In genomic region chr3:187063286-187064081, GRCh38 we compare ENCODE assay signal across 9 cellular contexts.
DNase-seq lines count a peak whose midpoint lies in the region; ATAC-seq, FAIRE-seq and TF ChIP-seq lines count a peak whose summit lies in the region.
"Had no signal": no experiment of that assay in that cellular context is flagged by ENCODE, and none has a peak within 500 bp of the region (broad histone marks: within the 10 kb centered on the region; RNA-seq: fewer than 3 reads in every experiment).

No MANE protein-coding gene starts in this region.

- no peak overlapping the region for H3K4me3 Mint-ChIP-seq in activated naive CD8-positive, alpha-beta T cell treated with anti-CD3 and anti-CD28 coated beads for 36 hours

- peaks cover 36% of the 10 kb centered on the region for H3K4me1 ChIP-seq in A549
- H3K4me1 ChIP-seq in HCT116 (ENCODE audit: control insufficient read depth in 1 of 2, insufficient read depth in 2 of 2, low read length in 2 of 2) = peaks cover 0 to 9% of the 10 kb centered on the region in 2 experiments; a peak in 1 of 4 replicates
- peaks cover 41% of the 10 kb centered on the region for H3K4me1 ChIP-seq in lower lobe of right lung

- DNase-seq in A549 (ENCODE audit: low read depth in 1 of 2, low spot score in 1 of 2) (peak in 1 of 2 experiments; percentile 19), HCT116 (ENCODE audit: low read depth, low spot score) (no peak), lower lobe of right lung (no peak), NCI-H1436 treated with DMSO at 0.1 percent for 48 hours (lab: John Stamatoyannopoulos, UW) (no peak), NCI-H1694 (lab: John Stamatoyannopoulos, UW) (no peak), head of caudate nucleus (no peak)
- DNase-seq in activated naive CD8-positive, alpha-beta T cell treated with anti-CD3 and anti-CD28 coated beads for 36 hours = no peak

- H3K4me1 Mint-ChIP-seq in activated naive CD8-positive, alpha-beta T cell treated with anti-CD3 and anti-CD28 coated beads for 36 hours = peaks cover 73% of the 10 kb centered on the region

- H3K9me2 ChIP-seq in HCT116 (ENCODE audit: insufficient read depth) = no peaks in the 10 kb centered on the region

- H3K27me3 ChIP-seq in HCT116 (ENCODE audit: insufficient read depth, low read length) (no peaks in the 10 kb centered on the region), lower lobe of right lung (ENCODE audit: low read depth) (no peaks in the 10 kb centered on the region)

- H3K4me2 ChIP-seq in A549 = peak overlapping the region; percentile 45
- peak overlapping the region; percentile 20 for H3K4me2 ChIP-seq in HCT116 (ENCODE audit: low read length)

- H3K9me3 Mint-ChIP-seq in activated naive CD8-positive, alpha-beta T cell treated with anti-CD3 and anti-CD28 coated beads for 36 hours = no peaks in the 10 kb centered on the region

- H3K36me3 ChIP-seq in HCT116 (ENCODE audit: control insufficient read depth in 1 of 2, insufficient read depth in 2 of 2, low read length in 2 of 2) = no peaks in the 10 kb centered on the region
- H3K36me3 ChIP-seq in lower lobe of right lung = peaks cover 8% of the 10 kb centered on the region

- H3K27ac ChIP-seq in A549 (peak overlapping the region; percentile 73 to 87), HCT116 (ENCODE audit: low read depth, low read length) (no peak overlapping the region), lower lobe of right lung (peak overlapping the region; percentile 74)

- TF ChIP-seq RAD21 in A549 (conservative IDR thresholded peaks at IDR 0.05 in 1 of 2, IDR thresholded peaks at IDR 0.05 in 1 of 2) = no peak
- TF ChIP-seq RAD21 in HCT116 (IDR thresholded peaks at IDR 0.05; ENCODE audit: low read depth) = no peak

- FAIRE-seq in A549 (lab: Jason Lieb, UNC) = no peak
- FAIRE-seq: endothelial cell of umbilical vein had no signal

- H3K27ac Mint-ChIP-seq in activated naive CD8-positive, alpha-beta T cell treated with anti-CD3 and anti-CD28 coated beads for 36 hours = peak overlapping the region; percentile 65

- CTCF ChIA-PET in A549 (lab: Yijun Ruan, JAX) = interaction anchor here (1.5 kb wide), 1 partner anchor 20 kb away, joined by 3 read pairs; no protein-coding TSS in a partner anchor
- CTCF ChIA-PET in HCT116 (lab: Charles Lee) = no interaction called here

- no TSS peak for BruUV-seq in HCT116 (replicated peaks; lab: Mats Ljungman, UMichigan)

- intact Hi-C loops in HCT116 (cut with micrococcal nuclease) (no loop called here), lower lobe of right lung (cut with DNase I) (no loop called here), head of caudate nucleus (cut with DNase I) (no loop called here)

- no peaks in the 10 kb centered on the region for H4K20me1 ChIP-seq in HCT116 (ENCODE audit: insufficient read depth)

- no peak overlapping the region for H3K9ac ChIP-seq in HCT116 (ENCODE audit: low read length)

- RAD21 ChIA-PET in HCT116 (lab: Charles Lee; ENCODE audit: low non-redundant PET in 1 of 2, low total read pairs in 2 of 2, uncharacterized antibody in 2 of 2, unreplicated experiment in 2 of 2) = no interaction called here

- POLR2A ChIA-PET in A549 (lab: Yijun Ruan, JAX) (no interaction called here), HCT116 (lab: Charles Lee) (no interaction called here)

- peak; percentile 49 to 61; a peak in 4 of 6 replicates for ATAC-seq in A549
- ATAC-seq in HCT116 = no peak
- ATAC-seq in lower lobe of right lung = peak; percentile 91 to 95
- no peak for ATAC-seq in GM21367 (IDR thresholded peaks at IDR 0.05; ENCODE audit: unreplicated experiment)

- no peak for TF ChIP-seq EP300 in A549 (IDR thresholded peaks at IDR 0.05)

- H2AFZ ChIP-seq in HCT116 (ENCODE audit: low read depth, low read length, poor library complexity, severe bottlenecking) = no peak overlapping the region

- TF ChIP-seq POLR2A in A549 (IDR thresholded peaks at IDR 0.05; ENCODE audit: low read length) (no peak), HCT116 (IDR thresholded peaks at IDR 0.05; ENCODE audit: borderline replicate concordance, extremely low read depth, insufficient read depth, insufficient read length) (no peak)

- H3K79me2 ChIP-seq in HCT116 (ENCODE audit: insufficient read depth, low read length) = no peaks in the 10 kb centered on the region

- no peaks in the 10 kb centered on the region for H3K27me3 Mint-ChIP-seq in activated naive CD8-positive, alpha-beta T cell treated with anti-CD3 and anti-CD28 coated beads for 36 hours

- TF ChIP-seq CTCF in A549 (IDR thresholded peaks at IDR 0.05) (no peak), HCT116 (IDR thresholded peaks at IDR 0.05 in 2 of 3, conservative IDR thresholded peaks at IDR 0.05 in 1 of 3; ENCODE audit: borderline replicate concordance in 1 of 3, insufficient read depth in 1 of 3, low read depth in 2 of 3, low read length in 2 of 3) (no peak), lower lobe of right lung (IDR thresholded peaks at IDR 0.05) (no peak)

- peaks cover 69% of the 10 kb centered on the region for H3K36me3 Mint-ChIP-seq in activated naive CD8-positive, alpha-beta T cell treated with anti-CD3 and anti-CD28 coated beads for 36 hours

- WGBS in A549 (ENCODE audit: missing lambda C conversion rate) = 57% methylated on average over 6 of the region's 6 CpGs

- H3K9me3 ChIP-seq in A549 (no peaks in the 10 kb centered on the region), HCT116 (ENCODE audit: control insufficient read depth in 1 of 2, insufficient read depth in 1 of 2, low read depth in 1 of 2, low read length in 2 of 2) (no peaks in the 10 kb centered on the region), lower lobe of right lung (no peaks in the 10 kb centered on the region)

- H3K4me3 ChIP-seq in A549 = no peak overlapping the region
- H3K4me3 ChIP-seq in HCT116 (replicated peaks in 1 of 2; ENCODE audit: low read depth in 1 of 2, low read length in 2 of 2) = no peak overlapping the region
- no peak overlapping the region for H3K4me3 ChIP-seq in lower lobe of right lung

TF ChIP-seq in A549, 52 proteins besides CTCF, POLR2A, EP300 and RAD21:
- no peak for TF ChIP-seq HOXA7 (CRISPR knock-in tag; IDR thresholded peaks at IDR 0.05)
- no peak for TF ChIP-seq BCL3 (IDR thresholded peaks at IDR 0.05)
- no peak for TF ChIP-seq CEBPB (IDR thresholded peaks at IDR 0.05)
- no peak for TF ChIP-seq PHF8 (IDR thresholded peaks at IDR 0.05; ENCODE audit: borderline replicate concordance, low read depth)
- TF ChIP-seq, protein P1, sequence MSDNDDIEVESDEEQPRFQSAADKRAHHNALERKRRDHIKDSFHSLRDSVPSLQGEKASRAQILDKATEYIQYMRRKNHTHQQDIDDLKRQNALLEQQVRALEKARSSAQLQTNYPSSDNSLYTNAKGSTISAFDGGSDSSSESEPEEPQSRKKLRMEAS (IDR thresholded peaks at IDR 0.05) = no peak
- TF ChIP-seq BHLHE40 (IDR thresholded peaks at IDR 0.05; ENCODE audit: low read depth, low read length) = no peak
- no peak for TF ChIP-seq NR3C1 (IDR thresholded peaks at IDR 0.05)
- TF ChIP-seq CHD4 (IDR thresholded peaks at IDR 0.05; ENCODE audit: borderline replicate concordance) = no peak
- no peak for TF ChIP-seq KDM5A (IDR thresholded peaks at IDR 0.05)

TF ChIP-seq in HCT116, 20 proteins besides CTCF, POLR2A, EP300 and RAD21:
- TF ChIP-seq, protein P1 (IDR thresholded peaks at IDR 0.05) = no peak
- TF ChIP-seq EZH2 (IDR thresholded peaks at IDR 0.05) (no peak), SIN3A (IDR thresholded peaks at IDR 0.05; ENCODE audit: low read depth) (no peak), POLR2AphosphoS5 (IDR thresholded peaks at IDR 0.05; ENCODE audit: low read depth, low read length) (no peak), SP1 (IDR thresholded peaks at IDR 0.05; ENCODE audit: low read depth) (0 out of 2 replicates have a peak, but pooled peaks have one; percentile 14), ZNF274 (IDR thresholded peaks at IDR 0.05; ENCODE audit: low read depth, low read length) (no peak), JUND (IDR thresholded peaks at IDR 0.05) (0 out of 2 replicates have a peak, but pooled peaks have one; percentile 24)
TF ChIP-seq in HCT116: peak in this region for 2.

Comparison
In these comparisons a context has a peak if more than half of its experiments do, and no peak if none do; other contexts are left out.
1. ATAC-seq: peak in A549 (2 of 2) and lower lobe of right lung (2 of 2); none in HCT116 (single experiment) and GM21367 (single experiment).